Comparison of ENCODE assay signal across 25 cellular contexts in genomic region chr11:61338783-61339489, GRCh38. TPM values are rescaled to one million over a fixed set of nuclear protein-coding genes. Genes with fewer than 3 reads are reported as not detected.
"Had no signal": no experiment of that assay in that cellular context is flagged by ENCODE, and none has a peak within 500 bp of the region (broad histone marks: within the 10 kb centered on the region; RNA-seq: fewer than 3 reads in every experiment).

No MANE protein-coding gene starts in this region.

- H3K4me3 ChIP-seq: gastrocnemius medialis, hepatocyte, stomach, thyroid gland, upper lobe of left lung, vagina had no signal

- H3K4me3 Mint-ChIP-seq: activated CD4-positive, alpha-beta memory T cell treated with anti-CD3 and anti-CD28 coated beads for 36 hours; activated CD4-positive, alpha-beta T cell treated with anti-CD3 and anti-CD28 coated beads, Interleukin-2, amount 10 ng/mL, durations not matched to agents 24 days and 14 days; activated naive CD4-positive, alpha-beta T cell treated with anti-CD3 and anti-CD28 coated beads, Interleukin-2, amount 50 U/mL, for 24 hours; activated naive CD8-positive, alpha-beta T cell treated with anti-CD3 and anti-CD28 coated beads, Interleukin-2, amount 50 U/mL, for 24 hours; activated T-cell treated with anti-CD3 and anti-CD28 coated beads, Interleukin-2, amount 50 U/mL, for 24 hours; naive thymus-derived CD8-positive, alpha-beta T cell had no signal

- H3K9me3 ChIP-seq: gastrocnemius medialis, stomach, thyroid gland, upper lobe of left lung, vagina had no signal

- H3K27ac ChIP-seq: gastrocnemius medialis, hepatocyte, stomach, thyroid gland, upper lobe of left lung, vagina had no signal

- H3K9me3 Mint-ChIP-seq: activated CD4-positive, alpha-beta memory T cell treated with anti-CD3 and anti-CD28 coated beads for 36 hours; activated CD4-positive, alpha-beta T cell treated with anti-CD3 and anti-CD28 coated beads, Interleukin-2, amount 10 ng/mL, durations not matched to agents 24 days and 14 days; activated naive CD4-positive, alpha-beta T cell treated with anti-CD3 and anti-CD28 coated beads, Interleukin-2, amount 50 U/mL, for 24 hours; activated naive CD8-positive, alpha-beta T cell treated with anti-CD3 and anti-CD28 coated beads, Interleukin-2, amount 50 U/mL, for 24 hours; activated T-cell treated with anti-CD3 and anti-CD28 coated beads, Interleukin-2, amount 50 U/mL, for 24 hours; naive thymus-derived CD8-positive, alpha-beta T cell; neural crest cell had no signal

- H3K27me3 Mint-ChIP-seq: activated CD4-positive, alpha-beta memory T cell treated with anti-CD3 and anti-CD28 coated beads for 36 hours; activated CD4-positive, alpha-beta T cell treated with anti-CD3 and anti-CD28 coated beads, Interleukin-2, amount 10 ng/mL, durations not matched to agents 24 days and 14 days; activated naive CD4-positive, alpha-beta T cell treated with anti-CD3 and anti-CD28 coated beads, Interleukin-2, amount 50 U/mL, for 24 hours; activated naive CD8-positive, alpha-beta T cell treated with anti-CD3 and anti-CD28 coated beads, Interleukin-2, amount 50 U/mL, for 24 hours; activated T-cell treated with anti-CD3 and anti-CD28 coated beads, Interleukin-2, amount 50 U/mL, for 24 hours; naive thymus-derived CD8-positive, alpha-beta T cell had no signal

- ATAC-seq: activated naive CD8-positive, alpha-beta T cell treated with anti-CD3 and anti-CD28 coated beads, Interleukin-2, amount 50 U/mL, for 24 hours; gastrocnemius medialis; left colon; naive thymus-derived CD8-positive, alpha-beta T cell; right cardiac atrium had no signal

- DNase-seq: activated CD4-positive, alpha-beta memory T cell treated with anti-CD3 and anti-CD28 coated beads for 36 hours; activated CD4-positive, alpha-beta T cell treated with anti-CD3 and anti-CD28 coated beads, Interleukin-2, amount 10 ng/mL, durations not matched to agents 24 days and 14 days; activated CD4-positive, CD25-positive, alpha-beta regulatory T cell treated with anti-CD3 and anti-CD28 coated beads, Interleukin-2, amount 50 U/mL, for 72 hours; activated CD8-positive, alpha-beta memory T cell treated with anti-CD3 and anti-CD28 coated beads, Interleukin-2, amount 50 U/mL, for 4 hours; activated naive CD8-positive, alpha-beta T cell treated with anti-CD3 and anti-CD28 coated beads, Interleukin-2, amount 50 U/mL, for 24 hours; activated T-cell treated with anti-CD3 and anti-CD28 coated beads, Interleukin-2, amount 50 U/mL, for 24 hours; amygdala; effector memory CD4-positive, alpha-beta T cell; erythroblast; gastrocnemius medialis; glutamatergic neuron; left colon; naive thymus-derived CD8-positive, alpha-beta T cell; occipital lobe; right cardiac atrium; stimulated activated CD4-positive, alpha-beta T cell treated with anti-CD3 and anti-CD28 coated beads, Interleukin-12 subunit alpha, Interleukin-12 subunit beta, amount 100 ng/mL, for 4 hours; stimulated activated CD4-positive, alpha-beta T cell treated with anti-CD3 and anti-CD28 coated beads, Interleukin-4, amount 100 ng/mL, for 1 hour; stomach; T1000; thyroid gland had no signal

- H3K27ac Mint-ChIP-seq: activated CD4-positive, alpha-beta memory T cell treated with anti-CD3 and anti-CD28 coated beads for 36 hours; activated CD4-positive, alpha-beta T cell treated with anti-CD3 and anti-CD28 coated beads, Interleukin-2, amount 10 ng/mL, durations not matched to agents 24 days and 14 days; activated naive CD4-positive, alpha-beta T cell treated with anti-CD3 and anti-CD28 coated beads, Interleukin-2, amount 50 U/mL, for 24 hours; activated naive CD8-positive, alpha-beta T cell treated with anti-CD3 and anti-CD28 coated beads, Interleukin-2, amount 50 U/mL, for 24 hours; activated T-cell treated with anti-CD3 and anti-CD28 coated beads, Interleukin-2, amount 50 U/mL, for 24 hours had no signal

- H3K4me2 ChIP-seq: hepatocyte had no signal

- H3K27me3 ChIP-seq: gastrocnemius medialis, hepatocyte, stomach, thyroid gland, upper lobe of left lung, vagina had no signal

- H2AFZ ChIP-seq: hepatocyte had no signal

- H3K36me3 ChIP-seq: vagina had no signal

RNA-seq across cellular contexts. Expression of gene VWCE, which starts 43.8 kb away (rescaled TPM):
- polyA plus RNA-seq: naive thymus-derived CD8-positive, alpha-beta T cell had no signal
